17 cellular contexts compared by ENCODE assay signal in genomic region chr10:78310481-78311080, GRCh38.
DNase-seq lines count a peak whose midpoint lies in the region; ATAC-seq and TF ChIP-seq lines count a peak whose summit lies in the region.
"Had no signal": no experiment of that assay in that cellular context is flagged by ENCODE, and none has a peak within 500 bp of the region (broad histone marks: within the 10 kb centered on the region; RNA-seq: fewer than 3 reads in every experiment).

No MANE protein-coding gene starts in this region.

- H4K12ac ChIP-seq in trophoblast cell (ENCODE audit: low read depth, low read length): no peak overlapping the region

- H3K27ac ChIP-seq in trophoblast cell (ENCODE audit: low read depth, low read length) (peak overlapping the region; percentile 48), vagina (no peak overlapping the region), lower lobe of right lung (no peak overlapping the region), body of pancreas (no peak overlapping the region)

- H4K8ac ChIP-seq in trophoblast cell (ENCODE audit: low read depth, low read length): peak overlapping the region; percentile 8

- H3K4me3 ChIP-seq in trophoblast cell (ENCODE audit: low read depth, low read length) (no peak overlapping the region), vagina (no peak overlapping the region), lower lobe of right lung (no peak overlapping the region), body of pancreas (no peak overlapping the region)
- H3K4me3 ChIP-seq: HAP-1 had no signal

- H3K36me3 ChIP-seq in trophoblast cell (ENCODE audit: control insufficient read depth in 1 of 2, insufficient read depth in 2 of 2, low read length in 2 of 2): no peaks in the 10 kb centered on the region
- H3K36me3 ChIP-seq in vagina: no peaks in the 10 kb centered on the region
- H3K36me3 ChIP-seq in lower lobe of right lung: no peaks in the 10 kb centered on the region
- no peaks in the 10 kb centered on the region for H3K36me3 ChIP-seq in body of pancreas (replicated peaks in 1 of 2; ENCODE audit: insufficient read depth in 1 of 2, low read depth in 2 of 2)
- H3K36me3 ChIP-seq: HAP-1 had no signal

- H2BK12ac ChIP-seq in trophoblast cell (ENCODE audit: low read length): peak overlapping the region; percentile 95

- TF ChIP-seq POLR2A in vagina (IDR thresholded peaks at IDR 0.05) (no peak), body of pancreas (IDR thresholded peaks at IDR 0.05) (no peak)

- H2AK5ac ChIP-seq in trophoblast cell (ENCODE audit: low read length): peak overlapping the region; percentile 35

- H3K4ac ChIP-seq in trophoblast cell (ENCODE audit: low read depth, low read length): peak overlapping the region; percentile 32

- peak overlapping the region; percentile 73 for H3K18ac ChIP-seq in trophoblast cell (ENCODE audit: low read length)

- no peak overlapping the region for H3K23ac ChIP-seq in trophoblast cell (ENCODE audit: low read length)

- H2BK120ac ChIP-seq in trophoblast cell (ENCODE audit: insufficient read depth, low read length, poor library complexity): peak overlapping the region; percentile 87

- no peaks in the 10 kb centered on the region for H3K27me3 ChIP-seq in trophoblast cell (ENCODE audit: insufficient read depth, low read length)
- no peaks in the 10 kb centered on the region for H3K27me3 ChIP-seq in vagina
- H3K27me3 ChIP-seq in lower lobe of right lung (ENCODE audit: low read depth): no peaks in the 10 kb centered on the region
- H3K27me3 ChIP-seq in body of pancreas: no peaks in the 10 kb centered on the region

- peak overlapping the region; percentile 69 for H2BK5ac ChIP-seq in trophoblast cell (ENCODE audit: low read depth, low read length, poor library complexity)

- WGBS in trophoblast cell (ENCODE audit: extremely low coverage, insufficient coverage, insufficient read length): no CpG with 5 or more reads among the region's 2 CpGs
- 68 to 86% methylated on average over 2 of the region's 2 CpGs for WGBS in body of pancreas, 2 donors

- no peak for DNase-seq in left ventricle myocardium superior
- no peak for DNase-seq in Right ventricle myocardium superior
- peak; percentile 31 for DNase-seq in left lobe of liver (ENCODE audit: low spot score)
- no peak for DNase-seq in trophoblast cell
- peak; percentile 64 to 77 for DNase-seq in vagina (ENCODE audit: extremely low spot score in 2 of 2)
- DNase-seq in NCI-H748 (lab: John Stamatoyannopoulos, UW; ENCODE audit: unreplicated experiment): no peak
- no peak for DNase-seq in lower lobe of right lung
- no peak for DNase-seq in body of pancreas
- DNase-seq: 8988T, DMS79 treated with DMSO at 0.1 percent for 48 hours, IMR-90, Karpas-422, NCI-H1417 treated with DMSO at 0.1 percent for 48 hours, NCI-H187 treated with DMSO at 0.1 percent for 48 hours, NCI-H345, NCI-H524 treated with DMSO at 0.1 percent for 48 hours had no signal

- H3K79me1 ChIP-seq in trophoblast cell (ENCODE audit: low read length): peaks cover 27% of the 10 kb centered on the region

- TF ChIP-seq CTCF in vagina (IDR thresholded peaks at IDR 0.05): no peak
- no peak for TF ChIP-seq CTCF in lower lobe of right lung (IDR thresholded peaks at IDR 0.05)
- TF ChIP-seq CTCF in body of pancreas (IDR thresholded peaks at IDR 0.05): no peak

- intact Hi-C loops in left ventricle myocardium superior (cut with micrococcal nuclease): no loop called here
- intact Hi-C loops in Right ventricle myocardium superior (cut with DNase I): no loop called here
- intact Hi-C loops in vagina (cut with DNase I): no loop called here
- intact Hi-C loops in lower lobe of right lung (cut with DNase I): no loop called here
- intact Hi-C loops in body of pancreas (cut with DNase I): no loop called here

- H3K9me3 ChIP-seq in trophoblast cell (ENCODE audit: insufficient read depth, low read depth, low read length) (no peaks in the 10 kb centered on the region), vagina (no peaks in the 10 kb centered on the region), lower lobe of right lung (no peaks in the 10 kb centered on the region), body of pancreas (no peaks in the 10 kb centered on the region)
- H3K9me3 ChIP-seq: HAP-1 had no signal

- peak overlapping the region; percentile 81 for H3K14ac ChIP-seq in trophoblast cell (ENCODE audit: low read length)

- peaks cover 9% of the 10 kb centered on the region for H3K79me2 ChIP-seq in trophoblast cell (ENCODE audit: control insufficient read depth, insufficient read depth, low read length, poor library complexity)

- no peak overlapping the region for H3K9ac ChIP-seq in trophoblast cell (ENCODE audit: low read length)

- H3K4me1 ChIP-seq in trophoblast cell (ENCODE audit: control insufficient read depth in 1 of 2, insufficient read depth in 2 of 2, low read length in 2 of 2) (peaks cover 6 to 15% of the 10 kb centered on the region in 2 experiments), vagina (no peaks in the 10 kb centered on the region), lower lobe of right lung (no peaks in the 10 kb centered on the region), body of pancreas (no peaks in the 10 kb centered on the region)
- H3K4me1 ChIP-seq: HAP-1 had no signal

- ATAC-seq in left ventricle myocardium superior (peak; percentile 20), Right ventricle myocardium superior (ENCODE audit: poor library complexity) (no peak), left lobe of liver (no peak), lower lobe of right lung (no peak), body of pancreas (no peak)

- peak overlapping the region; percentile 92 for H4K91ac ChIP-seq in trophoblast cell (ENCODE audit: low read depth, low read length)

- H2AFZ ChIP-seq in trophoblast cell (ENCODE audit: insufficient read depth, low read length, poor library complexity): no peak overlapping the region

- no peak overlapping the region for H3K4me2 ChIP-seq in trophoblast cell (ENCODE audit: low read length)

Comparison
In these comparisons a context has a peak if more than half of its experiments do, and no peak if none do; other contexts are left out.
1. DNase-seq: peak in left lobe of liver (single experiment) and vagina (2 of 2); none in left ventricle myocardium superior (single experiment), Right ventricle myocardium superior (single experiment), trophoblast cell (0 of 2), NCI-H748 (single experiment), lower lobe of right lung (single experiment) and body of pancreas (0 of 4).